ENCODE assay signal across 17 cellular contexts in genomic region chr6:1136856-1137255, GRCh38.
A peak's percentile ranks its signal among the peaks of the same experiment; 100 is the strongest.
DNase-seq lines count a peak whose midpoint lies in the region; ATAC-seq, FAIRE-seq and TF ChIP-seq lines count a peak whose summit lies in the region.
"Had no signal": no experiment of that assay in that cellular context is flagged by ENCODE, and none has a peak within 500 bp of the region (broad histone marks: within the 10 kb centered on the region; RNA-seq: fewer than 3 reads in every experiment).

No MANE protein-coding gene starts in this region.

- H3K36me3 ChIP-seq in GM23248 (ENCODE audit: low read depth) (no peaks in the 10 kb centered on the region), astrocyte (ENCODE audit: insufficient read depth, low read length) (no peaks in the 10 kb centered on the region), esophagus muscularis mucosa (no peaks in the 10 kb centered on the region)
- H3K36me3 ChIP-seq: BLaER1 treated with 17β-estradiol and CSF1 and Interleukin-3, amounts not matched to agents 10 nM and 100 nM had no signal

- H3K36me3 Mint-ChIP-seq in astrocyte (ENCODE audit: low read depth, unreplicated experiment) (no peaks in the 10 kb centered on the region), nephron (ENCODE audit: low read depth) (no peaks in the 10 kb centered on the region)

- H3K4me3 Mint-ChIP-seq in astrocyte (ENCODE audit: unreplicated experiment) (no peak overlapping the region), nephron (no peak overlapping the region)

- H3K27ac ChIP-seq in GM23248 (peak overlapping the region; percentile 37), astrocyte (ENCODE audit: low read depth, low read length) (no peak overlapping the region), esophagus muscularis mucosa (replicated peaks in 1 of 4) (peak overlapping the region; percentile 29 to 73 (median 56))
- H3K27ac ChIP-seq: BLaER1 treated with 17β-estradiol and CSF1 and Interleukin-3, amounts not matched to agents 10 nM and 100 nM; PC-9 had no signal

- H3K9me3 ChIP-seq in GM23248 (ENCODE audit: low read depth): no peaks in the 10 kb centered on the region
- H3K9me3 ChIP-seq in astrocyte (ENCODE audit: insufficient read depth, low read depth, low read length): no peaks in the 10 kb centered on the region
- peaks cover 0 to 5% (median 0%) of the 10 kb centered on the region in 4 donors for H3K9me3 ChIP-seq in esophagus muscularis mucosa

- TF ChIP-seq CTCF in astrocyte (IDR thresholded peaks at IDR 0.05; ENCODE audit: insufficient read depth, low read depth, low read length) (no peak), esophagus muscularis mucosa (IDR thresholded peaks at IDR 0.05) (no peak), nephron (IDR thresholded peaks at IDR 0.05; ENCODE audit: unreplicated experiment in 3 of 3) (no peak), D721Med (IDR thresholded peaks at IDR 0.05; ENCODE audit: insufficient read depth, missing control alignments) (no peak)

- H3K9ac ChIP-seq in GM23248: peak overlapping the region; percentile 32
- no peak overlapping the region for H3K9ac ChIP-seq in astrocyte (ENCODE audit: low read length)
- H3K9ac ChIP-seq: BLaER1 treated with 17β-estradiol and CSF1 and Interleukin-3, amounts not matched to agents 10 nM and 100 nM had no signal

- peak overlapping the region; percentile 44 for H3K4me3 ChIP-seq in GM23248
- H3K4me3 ChIP-seq in astrocyte (ENCODE audit: insufficient read depth, low read depth, low read length): peak overlapping the region; percentile 25
- H3K4me3 ChIP-seq in esophagus muscularis mucosa: peak overlapping the region in 1 of 4 donors; percentile 2
- H3K4me3 ChIP-seq: BLaER1 treated with 17β-estradiol and CSF1 and Interleukin-3, amounts not matched to agents 10 nM and 100 nM; K562; PC-9 had no signal

- DNase-seq in GM23248: no peak
- DNase-seq in astrocyte (ENCODE audit: low read depth): no peak
- DNase-seq in esophagus muscularis mucosa (ENCODE audit: extremely low spot score): peak; percentile 53
- no peak for DNase-seq in D721Med (ENCODE audit: insufficient read length, low spot score)
- no peak for DNase-seq in amniotic stem cell (lab: John Stamatoyannopoulos, UW)
- DNase-seq: H7, MV-4-11, NCI-H1436, NCI-H2171 treated with DMSO at 0.1 percent for 48 hours, NCI-H774, PC-9 had no signal

- H3K79me2 ChIP-seq in GM23248 (ENCODE audit: insufficient read depth) (no peaks in the 10 kb centered on the region), astrocyte (ENCODE audit: insufficient read depth, low read length) (no peaks in the 10 kb centered on the region)

- no peak for TF ChIP-seq POLR2A in esophagus muscularis mucosa (IDR thresholded peaks at IDR 0.05; ENCODE audit: low read depth)

- ATAC-seq in HG03108 (IDR thresholded peaks at IDR 0.05; ENCODE audit: unreplicated experiment) (no peak), HG03097 (IDR thresholded peaks at IDR 0.05; ENCODE audit: low FRiP score, unreplicated experiment) (no peak)
- ATAC-seq: K562 had no signal

- no peaks in the 10 kb centered on the region for H4K20me1 ChIP-seq in GM23248 (ENCODE audit: insufficient read depth)
- H4K20me1 ChIP-seq in astrocyte (ENCODE audit: insufficient read depth, low read length): no peaks in the 10 kb centered on the region
- H4K20me1 ChIP-seq: BLaER1 treated with 17β-estradiol and CSF1 and Interleukin-3, amounts not matched to agents 10 nM and 100 nM had no signal

- TF ChIP-seq EP300 in esophagus muscularis mucosa (IDR thresholded peaks at IDR 0.05): no peak

- 0 out of 2 replicates have a peak overlapping the region, but pooled peaks have one; percentile 11 for H2AFZ ChIP-seq in GM23248
- no peak overlapping the region for H2AFZ ChIP-seq in astrocyte (ENCODE audit: low read depth, low read length)
- H2AFZ ChIP-seq: PC-9 had no signal

- FAIRE-seq in astrocyte (lab: Jason Lieb, UNC) (no peak), D721Med (lab: Jason Lieb, UNC) (no peak)
- FAIRE-seq: A204.1, K562 had no signal

- 28 to 32% methylated on average over 5 of the region's 5 CpGs for WGBS in GM23248 (ENCODE audit: low coverage in 1 of 2, low lambda C conversion rate in 2 of 2, missing lambda C conversion rate in 2 of 2), 2 experiments
- 62% methylated on average over 5 of the region's 5 CpGs for WGBS in esophagus muscularis mucosa

- H3K27me3 ChIP-seq in GM23248 (replicated peaks; ENCODE audit: insufficient read depth) (no peaks in the 10 kb centered on the region), astrocyte (ENCODE audit: insufficient read depth, low read length) (peaks cover 3% of the 10 kb centered on the region), esophagus muscularis mucosa (no peaks in the 10 kb centered on the region)
- H3K27me3 ChIP-seq: BLaER1 treated with 17β-estradiol and CSF1 and Interleukin-3, amounts not matched to agents 10 nM and 100 nM had no signal

- H3F3A ChIP-seq in GM23248 (ENCODE audit: insufficient read depth): peaks cover 17% of the 10 kb centered on the region

- H3K4me1 ChIP-seq in GM23248 (ENCODE audit: insufficient read depth): peaks cover 23% of the 10 kb centered on the region
- H3K4me1 ChIP-seq in astrocyte (ENCODE audit: insufficient read depth, low read length): peaks cover 11% of the 10 kb centered on the region
- peaks cover 0 to 23% (median 21%) of the 10 kb centered on the region in 4 donors for H3K4me1 ChIP-seq in esophagus muscularis mucosa

- H3K27ac Mint-ChIP-seq in astrocyte (ENCODE audit: unreplicated experiment) (no peak overlapping the region), nephron (peak overlapping the region in 2 of 3 experiments; percentile 63 to 86)

- in situ Hi-C loops in GM23248 (cut with MboI): no loop called here

- H3K9me3 Mint-ChIP-seq in astrocyte (ENCODE audit: unreplicated experiment) (peaks cover 4% of the 10 kb centered on the region), nephron (peaks cover 5% of the 10 kb centered on the region)

- H3K9me2 ChIP-seq in GM23248 (ENCODE audit: insufficient read depth): no peaks in the 10 kb centered on the region

- H3K4me2 ChIP-seq in GM23248 (ENCODE audit: unreplicated experiment) (peak overlapping the region; percentile 74), astrocyte (ENCODE audit: low read length) (peak overlapping the region; percentile 58)
- H3K4me2 ChIP-seq: BLaER1 treated with 17β-estradiol and CSF1 and Interleukin-3, amounts not matched to agents 10 nM and 100 nM; PC-9 had no signal

- H3K27me3 Mint-ChIP-seq in astrocyte (ENCODE audit: low read depth, unreplicated experiment): peaks cover 9% of the 10 kb centered on the region
- H3K27me3 Mint-ChIP-seq in nephron (ENCODE audit: low read depth): peaks cover 17% of the 10 kb centered on the region

- peaks cover 3% of the 10 kb centered on the region for H3K4me1 Mint-ChIP-seq in astrocyte (ENCODE audit: low read depth, unreplicated experiment)
- H3K4me1 Mint-ChIP-seq in nephron: peaks cover 12% of the 10 kb centered on the region

- intact Hi-C loops in esophagus muscularis mucosa (cut with DNase I): no loop called here
